21 cellular contexts compared by ENCODE assay signal in the genomic region with DNA sequence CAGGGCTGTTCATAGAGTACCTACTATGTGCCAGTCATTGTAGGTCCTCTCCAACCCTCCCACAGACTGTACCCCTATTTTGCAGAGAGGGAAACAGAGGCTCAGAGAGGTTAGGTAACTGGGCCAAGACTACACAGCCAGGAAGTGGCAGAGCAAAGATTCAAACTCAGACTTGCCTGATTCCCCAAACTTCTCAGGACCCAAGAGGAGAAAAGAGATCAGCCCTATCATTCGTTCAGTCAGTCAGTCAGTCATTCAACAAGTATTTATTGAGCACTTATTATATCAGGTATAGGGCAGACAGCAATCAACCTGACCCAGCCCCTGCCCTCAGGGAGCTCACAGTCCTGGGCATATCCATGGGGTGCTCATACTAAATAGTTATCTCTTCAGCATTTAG.
"Had no signal": no experiment of that assay in that cellular context is flagged by ENCODE, and none has a peak within 500 bp of the region (broad histone marks: within the 10 kb centered on the region; RNA-seq: fewer than 3 reads in every experiment).

No MANE protein-coding gene starts in this region.

- DNase-seq: activated CD8-positive, alpha-beta memory T cell treated with anti-CD3 and anti-CD28 coated beads for 24 hours; activated CD8-positive, alpha-beta memory T cell treated with anti-CD3 and anti-CD28 coated beads, Interleukin-2, amount 50 U/mL, for 48 hours; activated naive CD4-positive, alpha-beta T cell; activated naive CD8-positive, alpha-beta T cell treated with anti-CD3 and anti-CD28 coated beads for 36 hours; activated T-cell treated with anti-CD3 and anti-CD28 coated beads, Interleukin-2, amount 50 U/mL, for 4 hours; foreskin fibroblast; immature natural killer cell; posterior cingulate gyrus; retina; spleen; stimulated activated CD4-positive, alpha-beta T cell treated with anti-CD3 and anti-CD28 coated beads, Interleukin-4, amount 100 ng/mL, for 1 hour; stimulated activated naive CD8-positive, alpha-beta T cell treated with anti-CD3 and anti-CD28 coated beads, Interleukin-15, Interleukin-2, amounts not matched to agents 100 U/mL and 50 U/mL, for 24 hours; substantia nigra; T1000; thyroid gland had no signal

- H3K4me2 ChIP-seq: hepatocyte had no signal

- H3K9me3 ChIP-seq: breast epithelium, left lung, spleen, thyroid gland had no signal

- ATAC-seq: activated T-cell treated with anti-CD3 and anti-CD28 coated beads, Interleukin-2, amount 50 U/mL, for 4 hours; left lung; stimulated activated naive CD8-positive, alpha-beta T cell treated with anti-CD3 and anti-CD28 coated beads, Interleukin-15, Interleukin-2, amounts not matched to agents 100 U/mL and 50 U/mL, for 24 hours had no signal

- H2AFZ ChIP-seq: hepatocyte had no signal

- H3K4me3 ChIP-seq: breast epithelium, coronary artery, hepatocyte, left lung, spleen, thyroid gland had no signal

- H3K27ac ChIP-seq: breast epithelium, epithelial cell of prostate, hepatocyte, left lung, spleen, thyroid gland had no signal

- FAIRE-seq: astrocyte had no signal

- H3K27me3 ChIP-seq: breast epithelium, hepatocyte, thyroid gland had no signal

- H3K36me3 ChIP-seq: breast epithelium, left lung, spleen, thyroid gland had no signal

- H3K79me2 ChIP-seq: hepatocyte had no signal
